Comparison of ENCODE assay signal across 1 cellular context in genomic region chr2:26672112-26672817, GRCh38.
TF ChIP-seq lines count a peak whose summit lies in the region.

No MANE protein-coding gene starts in this region.

TF ChIP-seq in GM23338, 12 proteins besides CTCF, POLR2A, EP300 and RAD21 (continued from another document):
- no peak for TF ChIP-seq ETS1 (IDR thresholded peaks at IDR 0.05)
- no peak for TF ChIP-seq POLR2AphosphoS5 (IDR thresholded peaks at IDR 0.05; ENCODE audit: low read depth)
- TF ChIP-seq REST (IDR thresholded peaks at IDR 0.05; ENCODE audit: unreplicated experiment): no peak
- TF ChIP-seq EZH2 (IDR thresholded peaks at IDR 0.05; ENCODE audit: low read depth, unreplicated experiment): no peak
